8 cellular contexts compared by ENCODE assay signal in genomic region chr12:118714051-118714460, GRCh38.
DNase-seq lines count a peak whose midpoint lies in the region; ATAC-seq and TF ChIP-seq lines count a peak whose summit lies in the region.

No MANE protein-coding gene starts in this region.

- H3K27me3 Mint-ChIP-seq in osteocyte (ENCODE audit: unreplicated experiment) = no peaks in the 10 kb centered on the region

- no peak for TF ChIP-seq CTCF in osteocyte (IDR thresholded peaks at IDR 0.05)

- peak; percentile 48 for DNase-seq in CD1c-positive myeloid dendritic cell (ENCODE audit: extremely low spot score)
- DNase-seq in HT-29 (ENCODE audit: low spot score) = peak; percentile 54
- peak; percentile 65 for DNase-seq in NCI-H82 treated with DMSO at 0.1 percent for 48 hours (lab: John Stamatoyannopoulos, UW; ENCODE audit: unreplicated experiment)
- DNase-seq in ecto neural progenitor cell (ENCODE audit: low spot score) = peak; percentile 62
- peak; percentile 52 for DNase-seq in stimulated activated CD8-positive, alpha-beta memory T cell treated with anti-CD3 and anti-CD28 coated beads, Interleukin-4, amount 100 ng/mL, for 48 hours
- DNase-seq in osteocyte (ENCODE audit: extremely low spot score, unreplicated experiment) = no peak
- no peak for DNase-seq in effector CD4-positive, alpha-beta T cell

- no peaks in the 10 kb centered on the region for H3K36me3 Mint-ChIP-seq in osteocyte (ENCODE audit: unreplicated experiment)

- no peak overlapping the region for H3K27ac Mint-ChIP-seq in osteocyte (ENCODE audit: unreplicated experiment)

- ATAC-seq in GM18498 (IDR thresholded peaks at IDR 0.05; ENCODE audit: unreplicated experiment) = peak; percentile 62

- peaks cover 21% of the 10 kb centered on the region for H3K9me3 Mint-ChIP-seq in osteocyte (ENCODE audit: unreplicated experiment)

- no peak overlapping the region for H3K4me3 Mint-ChIP-seq in osteocyte (ENCODE audit: unreplicated experiment)

- no peaks in the 10 kb centered on the region for H3K4me1 Mint-ChIP-seq in osteocyte (ENCODE audit: unreplicated experiment)

Comparison
In these comparisons a context has a peak if more than half of its experiments do, and no peak if none do; other contexts are left out.
1. DNase-seq: peak in CD1c-positive myeloid dendritic cell (single experiment), HT-29 (single experiment), NCI-H82 treated with DMSO at 0.1 percent for 48 hours (single experiment), ecto neural progenitor cell (single experiment) and stimulated activated CD8-positive, alpha-beta memory T cell treated with anti-CD3 and anti-CD28 coated beads, Interleukin-4, amount 100 ng/mL, for 48 hours (single experiment); none in osteocyte (single experiment) and effector CD4-positive, alpha-beta T cell (single experiment).